1 cellular context compared by ENCODE assay signal in genomic region chr17:39700148-39700987, GRCh38.
A peak's percentile ranks its signal among the peaks of the same experiment; 100 is the strongest.
TF ChIP-seq lines count a peak whose summit lies in the region.

No MANE protein-coding gene starts in this region.

TF ChIP-seq in HEK293, 187 proteins besides CTCF, POLR2A, EP300 and RAD21 (continued from another document):
- peak; percentile 88 for TF ChIP-seq PATZ1 (tag by site-specific recombination; IDR thresholded peaks at IDR 0.05)
- peak; percentile 86 for TF ChIP-seq ZBTB20 (tag by site-specific recombination; IDR thresholded peaks at IDR 0.05)
- 0 out of 2 replicates have a peak, but pooled peaks have one; percentile 0 for TF ChIP-seq ZBTB17 (tag by site-specific recombination; IDR thresholded peaks at IDR 0.05)
- TF ChIP-seq ZNF138 (tag by site-specific recombination; IDR thresholded peaks at IDR 0.05; ENCODE audit: borderline replicate concordance): no peak
- TF ChIP-seq ZNF785 (tag by site-specific recombination; IDR thresholded peaks at IDR 0.05): no peak
- no peak for TF ChIP-seq ZNF560 (tag by site-specific recombination; IDR thresholded peaks at IDR 0.05; ENCODE audit: borderline replicate concordance)
- TF ChIP-seq ZNF624 (tag by site-specific recombination; IDR thresholded peaks at IDR 0.05): no peak
- peak; percentile 75 for TF ChIP-seq ZNF423 (tag by site-specific recombination; IDR thresholded peaks at IDR 0.05)
- TF ChIP-seq ZNF266 (tag by site-specific recombination; IDR thresholded peaks at IDR 0.05; ENCODE audit: low read depth): no peak
- TF ChIP-seq ZNF23 (tag by site-specific recombination; IDR thresholded peaks at IDR 0.05; ENCODE audit: borderline replicate concordance): no peak
